ENCODE assay signal across 1 cellular context in genomic region chr1:153578936-153579335, GRCh38.
TF ChIP-seq lines count a peak whose summit lies in the region.

No MANE protein-coding gene starts in this region.

TF ChIP-seq in IMR-90, 13 proteins besides CTCF, POLR2A, EP300 and RAD21:
- TF ChIP-seq USF2 (IDR thresholded peaks at IDR 0.05; ENCODE audit: low read depth, low read length) (no peak), RCOR1 (IDR thresholded peaks at IDR 0.05; ENCODE audit: insufficient replicate concordance, low read length) (no peak), ELK1 (IDR thresholded peaks at IDR 0.05; ENCODE audit: borderline replicate concordance, low read depth, low read length) (no peak), MAZ (IDR thresholded peaks at IDR 0.05; ENCODE audit: borderline replicate concordance, low read depth, low read length) (no peak), BHLHE40 (IDR thresholded peaks at IDR 0.05; ENCODE audit: low read depth, low read length) (no peak), CHD1 (IDR thresholded peaks at IDR 0.05; ENCODE audit: low read depth, low read length) (no peak)
